Comparison of ENCODE assay signal across 13 cellular contexts in the genomic region with DNA sequence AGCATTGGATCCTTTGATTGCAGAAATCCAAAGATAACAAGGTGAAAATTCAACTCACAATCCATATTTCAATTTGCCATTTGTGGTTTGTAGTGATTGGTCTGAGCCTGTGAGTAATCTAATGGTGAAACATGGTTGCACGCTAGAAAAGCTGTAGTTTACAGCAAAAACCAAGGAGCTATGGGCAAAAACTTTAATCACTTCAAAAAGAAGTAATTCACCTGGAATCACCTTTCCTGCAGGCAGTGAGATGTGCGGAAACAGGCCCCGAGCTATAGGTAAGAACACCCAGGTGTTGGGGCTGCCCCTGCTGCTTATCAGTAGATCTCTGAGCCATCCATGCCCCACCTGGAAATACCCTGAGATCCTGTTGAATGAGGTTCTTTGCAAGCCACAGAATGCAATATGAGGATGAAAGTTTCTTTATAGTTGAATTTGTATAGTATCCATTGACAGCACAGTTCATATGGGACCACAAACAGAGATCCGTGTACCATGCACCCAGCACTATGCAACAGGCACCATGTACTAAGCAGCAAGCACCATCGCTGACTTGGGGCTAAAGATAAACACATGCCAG.
A peak's percentile ranks its signal among the peaks of the same experiment; 100 is the strongest.
DNase-seq lines count a peak whose midpoint lies in the region; ATAC-seq and TF ChIP-seq lines count a peak whose summit lies in the region.
"Had no signal": no experiment of that assay in that cellular context is flagged by ENCODE, and none has a peak within 500 bp of the region (broad histone marks: within the 10 kb centered on the region; RNA-seq: fewer than 3 reads in every experiment).

No MANE protein-coding gene starts in this region.

- TF ChIP-seq POLR2A in IMR-90 (IDR thresholded peaks at IDR 0.05; ENCODE audit: low read depth, low read length), result no peak

- CTCF ChIA-PET in IMR-90 (lab: Yijun Ruan, JAX), result interaction anchor here (0.6 to 1.4 kb wide), 4 partner anchors 11 to 354 kb away, joined by 3 to 4 read pairs (median 4); no protein-coding TSS in a partner anchor
- CTCF ChIA-PET in activated CD8-positive, alpha-beta memory T cell treated with anti-CD3 and anti-CD28 coated beads, Interleukin-2, amount 10 ng/mL, durations not matched to agents 7 days and 5 days (lab: Charles Lee), result no interaction called here

- H3K27ac ChIP-seq in DND-41 (ENCODE audit: low read length) (peak overlapping the region; percentile 46), IMR-90 (ENCODE audit: insufficient read depth, low read length) (peak overlapping the region; percentile 65)
- H3K27ac ChIP-seq: heart left ventricle, left lung had no signal

- peak overlapping the region; percentile 95 for H2AK5ac ChIP-seq in IMR-90 (ENCODE audit: low read depth, low read length)

- DNase-seq in DND-41 (no peak), IMR-90 (peak; percentile 86), amniotic epithelial cell (ENCODE audit: low read depth) (peak; percentile 79), NCI-H446 (lab: John Stamatoyannopoulos, UW) (no peak)
- no peak for DNase-seq in activated CD8-positive, alpha-beta memory T cell treated with anti-CD3 and anti-CD28 coated beads, Interleukin-2, amount 10 ng/mL, durations not matched to agents 7 days and 5 days
- no peak for DNase-seq in effector CD8-positive, alpha-beta T cell (lab: John Stamatoyannopoulos, UW)
- DNase-seq: natural killer cell, SIG-M5 had no signal

- TF ChIP-seq CTCF in DND-41 (IDR thresholded peaks at IDR 0.05; ENCODE audit: borderline replicate concordance, extremely low read depth, low read length, poor library complexity, severe bottlenecking) (no peak), IMR-90 (conservative IDR thresholded peaks at IDR 0.05; ENCODE audit: low read depth, low read length) (no peak), nephron (IDR thresholded peaks at IDR 0.05; ENCODE audit: unreplicated experiment in 3 of 3) (no peak)

- peaks cover 7% of the 10 kb centered on the region for H3K27me3 Mint-ChIP-seq in nephron (ENCODE audit: low read depth)
- peaks cover 3% of the 10 kb centered on the region for H3K27me3 Mint-ChIP-seq in activated CD8-positive, alpha-beta memory T cell treated with anti-CD3 and anti-CD28 coated beads, Interleukin-2, amount 10 ng/mL, durations not matched to agents 7 days and 5 days

- H4K8ac ChIP-seq in IMR-90 (ENCODE audit: low read depth in 2 of 2, low read length in 2 of 2), result peak overlapping the region; percentile 65 to 78

- H3K4me2 ChIP-seq in DND-41 (ENCODE audit: insufficient read depth, low read length) (no peak overlapping the region), IMR-90 (ENCODE audit: low read depth, low read length) (peak overlapping the region; percentile 53; the same call in 1 of the 2 replicates)

- peak overlapping the region; percentile 51; the same call in 1 of the 2 replicates for H3K23ac ChIP-seq in IMR-90 (ENCODE audit: low read depth, low read length)

- WGBS in IMR-90 (ENCODE audit: extremely low coverage in 2 of 2, insufficient read length in 1 of 2), 2 experiments, result no CpG with 5 or more reads among the region's 5 CpGs

- H3K27ac Mint-ChIP-seq in nephron, result peak overlapping the region in 2 of 3 experiments; percentile 38 to 65
- H3K27ac Mint-ChIP-seq in activated CD8-positive, alpha-beta memory T cell treated with anti-CD3 and anti-CD28 coated beads, Interleukin-2, amount 10 ng/mL, durations not matched to agents 7 days and 5 days, result no peak overlapping the region

- no peaks in the 10 kb centered on the region for H3K9me3 Mint-ChIP-seq in nephron
- peaks cover 5% of the 10 kb centered on the region for H3K9me3 Mint-ChIP-seq in activated CD8-positive, alpha-beta memory T cell treated with anti-CD3 and anti-CD28 coated beads, Interleukin-2, amount 10 ng/mL, durations not matched to agents 7 days and 5 days (ENCODE audit: low read depth)
- H3K9me3 Mint-ChIP-seq: activated T-helper 2 cell treated with anti-CD3 and anti-CD28 coated beads, Interferon-gamma antibody, Interleukin-2, Interleukin-4, amounts not matched to agents 10 μg/mL and 5 μg/mL and 100 μg/mL, durations not matched to agents 14 hours and 24 hours and 36 hours; natural killer cell had no signal

- H4K20me1 ChIP-seq in DND-41 (ENCODE audit: insufficient read depth, low read length) (no peaks in the 10 kb centered on the region), IMR-90 (ENCODE audit: insufficient read depth, low read length) (no peaks in the 10 kb centered on the region)

- H4K5ac ChIP-seq in IMR-90 (ENCODE audit: low read depth, low read length), result peak overlapping the region; percentile 43; the same call in 1 of the 2 replicates

- peak overlapping the region; percentile 80; the same call in 1 of the 2 replicates for H3K18ac ChIP-seq in IMR-90 (ENCODE audit: low read depth, low read length)

- no peak overlapping the region for H2AFZ ChIP-seq in DND-41 (ENCODE audit: low read depth, low read length)
- peak overlapping the region; percentile 79 for H2AFZ ChIP-seq in IMR-90 (replicated peaks; ENCODE audit: low read length, poor library complexity)

- in situ Hi-C loops in IMR-90 (cut with MboI; ENCODE audit: low sequenced_read_pairs), result loop anchor here (25.0 kb wide), 1 partner anchor 854 kb away; no protein-coding TSS in a partner anchor

- peaks cover 8% of the 10 kb centered on the region for H3K9me1 ChIP-seq in IMR-90 (ENCODE audit: insufficient read depth, low read length)

- H2BK20ac ChIP-seq in IMR-90 (ENCODE audit: low read depth, low read length), result peak overlapping the region; percentile 90

- H3K14ac ChIP-seq in IMR-90 (replicated peaks; ENCODE audit: low read depth, low read length), result peak overlapping the region; percentile 50

- ATAC-seq in DND-41 (ENCODE audit: insufficient read depth, low read depth), result 0 out of 3 replicates have a peak, but pooled peaks have one; percentile 3
- ATAC-seq in IMR-90 (ENCODE audit: low read depth), result peak; percentile 71
- no peak for ATAC-seq in HG02623 (IDR thresholded peaks at IDR 0.05; ENCODE audit: unreplicated experiment)
- ATAC-seq in activated CD8-positive, alpha-beta memory T cell treated with anti-CD3 and anti-CD28 coated beads, Interleukin-2, amount 10 ng/mL, durations not matched to agents 7 days and 5 days, result no peak
- ATAC-seq: natural killer cell had no signal

- H2BK15ac ChIP-seq in IMR-90 (ENCODE audit: low read depth, low read length), result peak overlapping the region; percentile 47; the same call in 1 of the 3 replicates

- POLR2A ChIA-PET in IMR-90 (lab: Charles Lee; ENCODE audit: unreplicated experiment), result interaction anchor here (0.7 kb wide), 1 partner anchor 34 kb away, joined by 3 read pairs; no protein-coding TSS in a partner anchor

- no TSS peak for BruUV-seq in IMR-90 (replicated peaks; lab: Mats Ljungman, UMichigan)

- no peaks in the 10 kb centered on the region for H3K9me3 ChIP-seq in DND-41 (ENCODE audit: insufficient read depth, low read length, severe bottlenecking)
- no peaks in the 10 kb centered on the region for H3K9me3 ChIP-seq in IMR-90 (ENCODE audit: control insufficient read depth, insufficient read depth, low read length)
- H3K9me3 ChIP-seq: heart left ventricle, left lung had no signal

- H3K79me1 ChIP-seq in IMR-90 (ENCODE audit: low read depth in 1 of 2, low read length in 2 of 2), result no peaks in the 10 kb centered on the region

- H3K4ac ChIP-seq in IMR-90 (ENCODE audit: low read depth, low read length), result peak overlapping the region; percentile 94

- H2BK120ac ChIP-seq in IMR-90 (ENCODE audit: low read depth, low read length), result peak overlapping the region; percentile 96

- no peak overlapping the region for H3K4me3 Mint-ChIP-seq in nephron
- H3K4me3 Mint-ChIP-seq in activated CD8-positive, alpha-beta memory T cell treated with anti-CD3 and anti-CD28 coated beads, Interleukin-2, amount 10 ng/mL, durations not matched to agents 7 days and 5 days, result no peak overlapping the region
- H3K4me3 Mint-ChIP-seq: natural killer cell had no signal

- no peaks in the 10 kb centered on the region for H3K36me3 Mint-ChIP-seq in nephron (ENCODE audit: low read depth)
- H3K36me3 Mint-ChIP-seq in activated CD8-positive, alpha-beta memory T cell treated with anti-CD3 and anti-CD28 coated beads, Interleukin-2, amount 10 ng/mL, durations not matched to agents 7 days and 5 days, result peaks cover 17% of the 10 kb centered on the region
- H3K36me3 Mint-ChIP-seq: natural killer cell had no signal

- TF ChIP-seq RAD21 in IMR-90 (IDR thresholded peaks at IDR 0.05; ENCODE audit: low read length), result no peak

- dilution Hi-C loops in IMR-90 (cut with HindIII; ENCODE audit: low sequenced_read_pairs, unreplicated experiment), result no loop called here

- peaks cover 9% of the 10 kb centered on the region for H3K4me1 Mint-ChIP-seq in nephron
- peaks cover 28% of the 10 kb centered on the region for H3K4me1 Mint-ChIP-seq in activated CD8-positive, alpha-beta memory T cell treated with anti-CD3 and anti-CD28 coated beads, Interleukin-2, amount 10 ng/mL, durations not matched to agents 7 days and 5 days

- no peak overlapping the region; the same call in 1 of the 2 replicates for H3K9ac ChIP-seq in DND-41 (ENCODE audit: low read depth, low read length)
- no peak overlapping the region for H3K9ac ChIP-seq in IMR-90 (ENCODE audit: low read depth, low read length)

- H3K56ac ChIP-seq in IMR-90 (ENCODE audit: extremely low read depth, insufficient read depth, low read length), result 0 out of 2 replicates have a peak overlapping the region, but pooled peaks have one; percentile 12

- H2BK5ac ChIP-seq in IMR-90 (ENCODE audit: low read depth, low read length, poor library complexity, severe bottlenecking), result peak overlapping the region; percentile 96

- intact Hi-C loops in IMR-90 (cut with micrococcal nuclease), result loop anchor here (1.0 to 10.0 kb wide), 2 partner anchors 123 to 284 kb away; no protein-coding TSS in a partner anchor

- peak overlapping the region; percentile 11 for H2AK9ac ChIP-seq in IMR-90 (replicated peaks; ENCODE audit: low read depth, low read length, poor library complexity)

- H3K4me3 ChIP-seq in DND-41 (ENCODE audit: low read depth in 1 of 2, low read length in 2 of 2) (no peak overlapping the region), IMR-90 (ENCODE audit: insufficient read depth, low read depth, low read length) (no peak overlapping the region)
- H3K4me3 ChIP-seq: heart left ventricle, left lung had no signal

- H3K27me3 ChIP-seq in DND-41 (ENCODE audit: insufficient read depth, low read length, poor library complexity) (no peaks in the 10 kb centered on the region), IMR-90 (ENCODE audit: control insufficient read depth, insufficient read depth, low read length) (no peaks in the 10 kb centered on the region)
- H3K27me3 ChIP-seq: left lung had no signal

- H3K4me1 ChIP-seq in DND-41 (ENCODE audit: insufficient read depth, low read length), result peaks cover 30% of the 10 kb centered on the region
- H3K4me1 ChIP-seq in IMR-90 (ENCODE audit: control insufficient read depth, insufficient read depth, low read length), result peaks cover 10% of the 10 kb centered on the region
- H3K4me1 ChIP-seq: heart left ventricle, left lung had no signal

- no peaks in the 10 kb centered on the region for H3K36me3 ChIP-seq in DND-41 (ENCODE audit: insufficient read depth, low read length)
- no peaks in the 10 kb centered on the region for H3K36me3 ChIP-seq in IMR-90 (ENCODE audit: control insufficient read depth, insufficient read depth, low read length)
- H3K36me3 ChIP-seq: heart left ventricle, left lung had no signal

- H3K79me2 ChIP-seq in DND-41 (ENCODE audit: insufficient read depth, low read length), result no peaks in the 10 kb centered on the region

- peak overlapping the region; percentile 78 for H4K91ac ChIP-seq in IMR-90 (ENCODE audit: insufficient read depth, low read depth, low read length)

Comparison
In these comparisons a context has a peak if more than half of its experiments do, and no peak if none do; other contexts are left out.
1. ATAC-seq: peak in DND-41 (single experiment) and IMR-90 (single experiment); none in HG02623 (single experiment) and activated CD8-positive, alpha-beta memory T cell treated with anti-CD3 and anti-CD28 coated beads, Interleukin-2, amount 10 ng/mL, durations not matched to agents 7 days and 5 days (single experiment).
2. DNase-seq: peak in IMR-90 (single experiment) and amniotic epithelial cell (single experiment); none in DND-41 (single experiment), activated CD8-positive, alpha-beta memory T cell treated with anti-CD3 and anti-CD28 coated beads, Interleukin-2, amount 10 ng/mL, durations not matched to agents 7 days and 5 days (single experiment), NCI-H446 (0 of 2) and effector CD8-positive, alpha-beta T cell (single experiment).